Comparison of ENCODE assay signal across 19 cellular contexts in genomic region chr2:7454592-7454991, GRCh38.
DNase-seq lines count a peak whose midpoint lies in the region; ATAC-seq lines count a peak whose summit lies in the region.
"Had no signal": no experiment of that assay in that cellular context is flagged by ENCODE, and none has a peak within 500 bp of the region (broad histone marks: within the 10 kb centered on the region; RNA-seq: fewer than 3 reads in every experiment).

No MANE protein-coding gene starts in this region.

- intact Hi-C loops in activated naive CD4-positive, alpha-beta T cell treated with anti-CD3 and anti-CD28 coated beads for 36 hours (cut with micrococcal nuclease): loop anchor here (5.0 kb wide), 2 partner anchors 63 to 542 kb away; no protein-coding TSS in a partner anchor

- no peak for ATAC-seq in T-cell (replicated peaks in 1 of 4)
- no peak for ATAC-seq in stimulated activated effector memory CD8-positive, alpha-beta T cell treated with anti-CD3 and anti-CD28 coated beads, Interleukin-12 subunit alpha, Interleukin-12 subunit beta, amount 100 ng/mL, for 72 hours
- ATAC-seq: Panc1 had no signal

- no peak for DNase-seq in activated naive CD4-positive, alpha-beta T cell treated with anti-CD3 and anti-CD28 coated beads for 36 hours
- DNase-seq in T-cell (no peak), COLO829 (ENCODE audit: low spot score) (no peak), NCI-H2029 (lab: John Stamatoyannopoulos, UW) (no peak)
- no peak for DNase-seq in activated naive CD8-positive, alpha-beta T cell treated with anti-CD3 and anti-CD28 coated beads for 36 hours
- DNase-seq in stimulated activated effector memory CD8-positive, alpha-beta T cell treated with anti-CD3 and anti-CD28 coated beads, Interleukin-12 subunit alpha, Interleukin-12 subunit beta, amount 100 ng/mL, for 72 hours (ENCODE audit: low spot score in 2 of 2): peak in 1 of 2 donors; percentile 44
- DNase-seq: CD4-positive, alpha-beta memory T cell; GOT3; HCEC 1CT; Karpas-422; NCI-H1694; NCI-H2081 treated with DMSO at 0.1 percent for 48 hours; NCI-H2171 treated with DMSO at 0.1 percent for 48 hours; NCI-H524 treated with DMSO at 0.1 percent for 48 hours; NCI-H82; SIG-M5 had no signal

- H3K27me3 Mint-ChIP-seq in activated naive CD4-positive, alpha-beta T cell treated with anti-CD3 and anti-CD28 coated beads, Interleukin-2, amount 50 U/mL, for 24 hours: no peaks in the 10 kb centered on the region
- H3K27me3 Mint-ChIP-seq in activated naive CD4-positive, alpha-beta T cell treated with anti-CD3 and anti-CD28 coated beads for 36 hours (ENCODE audit: low read depth): no peaks in the 10 kb centered on the region
- H3K27me3 Mint-ChIP-seq in T-cell: no peaks in the 10 kb centered on the region
- no peaks in the 10 kb centered on the region for H3K27me3 Mint-ChIP-seq in activated naive CD8-positive, alpha-beta T cell treated with anti-CD3 and anti-CD28 coated beads for 36 hours
- H3K27me3 Mint-ChIP-seq: CD4-positive, alpha-beta memory T cell had no signal

- peaks cover 64% of the 10 kb centered on the region for H3K4me1 Mint-ChIP-seq in activated naive CD4-positive, alpha-beta T cell treated with anti-CD3 and anti-CD28 coated beads, Interleukin-2, amount 50 U/mL, for 24 hours
- H3K4me1 Mint-ChIP-seq in activated naive CD4-positive, alpha-beta T cell treated with anti-CD3 and anti-CD28 coated beads for 36 hours (ENCODE audit: low read depth): peaks cover 52% of the 10 kb centered on the region
- peaks cover 58 to 64% (median 58%) of the 10 kb centered on the region in 3 donors for H3K4me1 Mint-ChIP-seq in T-cell
- H3K4me1 Mint-ChIP-seq in activated naive CD8-positive, alpha-beta T cell treated with anti-CD3 and anti-CD28 coated beads for 36 hours: peaks cover 55% of the 10 kb centered on the region
- H3K4me1 Mint-ChIP-seq in stimulated activated effector memory CD8-positive, alpha-beta T cell treated with anti-CD3 and anti-CD28 coated beads, Interleukin-12 subunit alpha, Interleukin-12 subunit beta, amount 100 ng/mL, for 72 hours: peaks cover 66% of the 10 kb centered on the region
- H3K4me1 Mint-ChIP-seq: IgD-negative memory B cell had no signal

- CTCF ChIA-PET in activated naive CD4-positive, alpha-beta T cell treated with anti-CD3 and anti-CD28 coated beads for 36 hours (lab: Charles Lee): no interaction called here
- CTCF ChIA-PET in T-cell (lab: Charles Lee): no interaction called here

- H3K27ac Mint-ChIP-seq in activated naive CD4-positive, alpha-beta T cell treated with anti-CD3 and anti-CD28 coated beads, Interleukin-2, amount 50 U/mL, for 24 hours: no peak overlapping the region
- no peak overlapping the region for H3K27ac Mint-ChIP-seq in activated naive CD4-positive, alpha-beta T cell treated with anti-CD3 and anti-CD28 coated beads for 36 hours
- H3K27ac Mint-ChIP-seq in T-cell: peak overlapping the region; percentile 97 to 99
- peak overlapping the region; percentile 85 for H3K27ac Mint-ChIP-seq in activated naive CD8-positive, alpha-beta T cell treated with anti-CD3 and anti-CD28 coated beads for 36 hours
- H3K27ac Mint-ChIP-seq in stimulated activated effector memory CD8-positive, alpha-beta T cell treated with anti-CD3 and anti-CD28 coated beads, Interleukin-12 subunit alpha, Interleukin-12 subunit beta, amount 100 ng/mL, for 72 hours: peak overlapping the region; percentile 99
- H3K27ac Mint-ChIP-seq: IgD-negative memory B cell had no signal

- H3K36me3 Mint-ChIP-seq in activated naive CD4-positive, alpha-beta T cell treated with anti-CD3 and anti-CD28 coated beads, Interleukin-2, amount 50 U/mL, for 24 hours: no peaks in the 10 kb centered on the region
- H3K36me3 Mint-ChIP-seq in activated naive CD4-positive, alpha-beta T cell treated with anti-CD3 and anti-CD28 coated beads for 36 hours (ENCODE audit: low read depth): peaks cover 2% of the 10 kb centered on the region
- no peaks in the 10 kb centered on the region for H3K36me3 Mint-ChIP-seq in T-cell
- peaks cover 29% of the 10 kb centered on the region for H3K36me3 Mint-ChIP-seq in activated naive CD8-positive, alpha-beta T cell treated with anti-CD3 and anti-CD28 coated beads for 36 hours
- H3K36me3 Mint-ChIP-seq in stimulated activated effector memory CD8-positive, alpha-beta T cell treated with anti-CD3 and anti-CD28 coated beads, Interleukin-12 subunit alpha, Interleukin-12 subunit beta, amount 100 ng/mL, for 72 hours: peaks cover 21% of the 10 kb centered on the region
- H3K36me3 Mint-ChIP-seq: CD4-positive, alpha-beta memory T cell; IgD-negative memory B cell had no signal

- no peaks in the 10 kb centered on the region for H3K9me3 Mint-ChIP-seq in activated naive CD4-positive, alpha-beta T cell treated with anti-CD3 and anti-CD28 coated beads, Interleukin-2, amount 50 U/mL, for 24 hours
- no peaks in the 10 kb centered on the region for H3K9me3 Mint-ChIP-seq in activated naive CD4-positive, alpha-beta T cell treated with anti-CD3 and anti-CD28 coated beads for 36 hours
- H3K9me3 Mint-ChIP-seq in T-cell: no peaks in the 10 kb centered on the region
- peaks cover 2% of the 10 kb centered on the region for H3K9me3 Mint-ChIP-seq in activated naive CD8-positive, alpha-beta T cell treated with anti-CD3 and anti-CD28 coated beads for 36 hours
- H3K9me3 Mint-ChIP-seq in stimulated activated effector memory CD8-positive, alpha-beta T cell treated with anti-CD3 and anti-CD28 coated beads, Interleukin-12 subunit alpha, Interleukin-12 subunit beta, amount 100 ng/mL, for 72 hours: no peaks in the 10 kb centered on the region
- H3K9me3 Mint-ChIP-seq: CD4-positive, alpha-beta memory T cell; IgD-negative memory B cell had no signal

- peak overlapping the region; percentile 34 for H3K4me3 Mint-ChIP-seq in activated naive CD4-positive, alpha-beta T cell treated with anti-CD3 and anti-CD28 coated beads, Interleukin-2, amount 50 U/mL, for 24 hours
- H3K4me3 Mint-ChIP-seq in activated naive CD4-positive, alpha-beta T cell treated with anti-CD3 and anti-CD28 coated beads for 36 hours: no peak overlapping the region
- H3K4me3 Mint-ChIP-seq in T-cell: peak overlapping the region in 1 of 3 donors; percentile 61
- no peak overlapping the region for H3K4me3 Mint-ChIP-seq in activated naive CD8-positive, alpha-beta T cell treated with anti-CD3 and anti-CD28 coated beads for 36 hours
- H3K4me3 Mint-ChIP-seq in stimulated activated effector memory CD8-positive, alpha-beta T cell treated with anti-CD3 and anti-CD28 coated beads, Interleukin-12 subunit alpha, Interleukin-12 subunit beta, amount 100 ng/mL, for 72 hours: no peak overlapping the region
- H3K4me3 Mint-ChIP-seq: IgD-negative memory B cell had no signal

- POLR2A ChIA-PET in T-cell (lab: Charles Lee): no interaction called here

Comparison
In these comparisons a context has a peak if more than half of its experiments do, and no peak if none do; other contexts are left out.
1. H3K27ac Mint-ChIP-seq: peak in T-cell (2 of 2), activated naive CD8-positive, alpha-beta T cell treated with anti-CD3 and anti-CD28 coated beads for 36 hours (single experiment) and stimulated activated effector memory CD8-positive, alpha-beta T cell treated with anti-CD3 and anti-CD28 coated beads, Interleukin-12 subunit alpha, Interleukin-12 subunit beta, amount 100 ng/mL, for 72 hours (single experiment); none in activated naive CD4-positive, alpha-beta T cell treated with anti-CD3 and anti-CD28 coated beads, Interleukin-2, amount 50 U/mL, for 24 hours (single experiment) and activated naive CD4-positive, alpha-beta T cell treated with anti-CD3 and anti-CD28 coated beads for 36 hours (single experiment).